1 cellular context compared by ENCODE assay signal in genomic region chr19:43901395-43902390, GRCh38.
TF ChIP-seq lines count a peak whose summit lies in the region.

No MANE protein-coding gene starts in this region.

TF ChIP-seq in HEK293, 187 proteins besides CTCF, POLR2A, EP300 and RAD21 (continued from another document and continues in another):
- TF ChIP-seq ZNF621 (tag by site-specific recombination; IDR thresholded peaks at IDR 0.05) (peak; percentile 67; the same call in 1 of the 2 replicates), ZNF521 (tag by site-specific recombination; IDR thresholded peaks at IDR 0.05) (no peak), ZNF112 (tag by site-specific recombination; IDR thresholded peaks at IDR 0.05) (0 out of 2 replicates have a peak, but pooled peaks have one; percentile 27), ZSCAN30 (tag by site-specific recombination; IDR thresholded peaks at IDR 0.05) (0 out of 2 replicates have a peak, but pooled peaks have one; percentile 12), ZFP3 (tag by site-specific recombination; IDR thresholded peaks at IDR 0.05; ENCODE audit: low read depth) (peak; percentile 71), ZNF555 (tag by site-specific recombination; conservative IDR thresholded peaks at IDR 0.05) (no peak), ZNF394 (tag by site-specific recombination; IDR thresholded peaks at IDR 0.05; ENCODE audit: borderline replicate concordance) (peak; percentile 49; the same call in 1 of the 2 replicates), GLI2 (tag by site-specific recombination; IDR thresholded peaks at IDR 0.05; ENCODE audit: borderline replicate concordance, low read depth) (no peak), ZNF146 (tag by site-specific recombination; IDR thresholded peaks at IDR 0.05) (peak; percentile 18; the same call in 1 of the 2 replicates), ZBTB11 (tag by site-specific recombination; conservative IDR thresholded peaks at IDR 0.05; ENCODE audit: low read depth) (peak; percentile 94), SALL2 (tag by site-specific recombination; IDR thresholded peaks at IDR 0.05; ENCODE audit: borderline replicate concordance) (no peak), ZBTB21 (tag by site-specific recombination; IDR thresholded peaks at IDR 0.05) (peak; percentile 88), ZBTB20 (tag by site-specific recombination; IDR thresholded peaks at IDR 0.05) (peak; percentile 95), ZNF626 (tag by site-specific recombination; IDR thresholded peaks at IDR 0.05) (no peak), ZNF416 (tag by site-specific recombination; IDR thresholded peaks at IDR 0.05) (peak; percentile 86), ZSCAN18 (tag by site-specific recombination; IDR thresholded peaks at IDR 0.05) (peak; percentile 81; the same call in 1 of the 2 replicates), ZNF544 (tag by site-specific recombination; IDR thresholded peaks at IDR 0.05) (no peak), ZNF148 (tag by site-specific recombination; IDR thresholded peaks at IDR 0.05; ENCODE audit: borderline replicate concordance) (peak; percentile 92; the same call in 1 of the 2 replicates), TCF7L2 (IDR thresholded peaks at IDR 0.05; ENCODE audit: borderline replicate concordance, low read depth, low read length) (no peak), ZNF354C (tag by site-specific recombination; IDR thresholded peaks at IDR 0.05; ENCODE audit: borderline replicate concordance, low read depth) (no peak), ZNF514 (tag by site-specific recombination; IDR thresholded peaks at IDR 0.05) (0 out of 2 replicates have a peak, but pooled peaks have one; percentile 22), ZNF660 (tag by site-specific recombination; IDR thresholded peaks at IDR 0.05) (peak; percentile 85), IKZF3 (tag by site-specific recombination; IDR thresholded peaks at IDR 0.05) (no peak), KLF8 (tag by site-specific recombination; IDR thresholded peaks at IDR 0.05) (peak; percentile 94), ZNF707 (tag by site-specific recombination; IDR thresholded peaks at IDR 0.05) (no peak), ZNF221 (tag by site-specific recombination; IDR thresholded peaks at IDR 0.05; ENCODE audit: borderline replicate concordance) (no peak), SP2 (tag by site-specific recombination; IDR thresholded peaks at IDR 0.05) (peak; percentile 54; the same call in 1 of the 2 replicates), ZNF76 (tag by site-specific recombination; IDR thresholded peaks at IDR 0.05; ENCODE audit: borderline replicate concordance, low read depth) (peak; percentile 97), ZNF768 (tag by site-specific recombination; IDR thresholded peaks at IDR 0.05) (no peak; the same call in 1 of the 2 replicates), ZNF488 (tag by site-specific recombination; IDR thresholded peaks at IDR 0.05) (no peak), ZNF747 (tag by site-specific recombination; IDR thresholded peaks at IDR 0.05) (no peak), ZBTB6 (tag by site-specific recombination; IDR thresholded peaks at IDR 0.05) (peak; percentile 90), ZNF704 (tag by site-specific recombination; IDR thresholded peaks at IDR 0.05) (no peak), ZNF585B (tag by site-specific recombination; IDR thresholded peaks at IDR 0.05) (no peak; the same call in 1 of the 2 replicates), ZNF449 (tag by site-specific recombination; IDR thresholded peaks at IDR 0.05) (0 out of 2 replicates have a peak, but pooled peaks have one; percentile 12), ZNF785 (tag by site-specific recombination; IDR thresholded peaks at IDR 0.05) (peak; percentile 76), ZNF266 (tag by site-specific recombination; IDR thresholded peaks at IDR 0.05; ENCODE audit: low read depth) (no peak)
- TF ChIP-seq, protein P1, sequence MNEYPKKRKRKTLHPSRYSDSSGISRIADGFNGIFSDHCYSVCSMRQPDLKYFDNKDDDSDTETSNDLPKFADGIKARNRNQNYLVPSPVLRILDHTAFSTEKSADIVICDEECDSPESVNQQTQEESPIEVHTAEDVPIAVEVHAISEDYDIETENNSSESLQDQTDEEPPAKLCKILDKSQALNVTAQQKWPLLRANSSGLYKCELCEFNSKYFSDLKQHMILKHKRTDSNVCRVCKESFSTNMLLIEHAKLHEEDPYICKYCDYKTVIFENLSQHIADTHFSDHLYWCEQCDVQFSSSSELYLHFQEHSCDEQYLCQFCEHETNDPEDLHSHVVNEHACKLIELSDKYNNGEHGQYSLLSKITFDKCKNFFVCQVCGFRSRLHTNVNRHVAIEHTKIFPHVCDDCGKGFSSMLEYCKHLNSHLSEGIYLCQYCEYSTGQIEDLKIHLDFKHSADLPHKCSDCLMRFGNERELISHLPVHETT (tag by site-specific recombination; IDR thresholded peaks at IDR 0.05) = peak; percentile 72; the same call in 1 of the 2 replicates
- TF ChIP-seq, protein P2, sequence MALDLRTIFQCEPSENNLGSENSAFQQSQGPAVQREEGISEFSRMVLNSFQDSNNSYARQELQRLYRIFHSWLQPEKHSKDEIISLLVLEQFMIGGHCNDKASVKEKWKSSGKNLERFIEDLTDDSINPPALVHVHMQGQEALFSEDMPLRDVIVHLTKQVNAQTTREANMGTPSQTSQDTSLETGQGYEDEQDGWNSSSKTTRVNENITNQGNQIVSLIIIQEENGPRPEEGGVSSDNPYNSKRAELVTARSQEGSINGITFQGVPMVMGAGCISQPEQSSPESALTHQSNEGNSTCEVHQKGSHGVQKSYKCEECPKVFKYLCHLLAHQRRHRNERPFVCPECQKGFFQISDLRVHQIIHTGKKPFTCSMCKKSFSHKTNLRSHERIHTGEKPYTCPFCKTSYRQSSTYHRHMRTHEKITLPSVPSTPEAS (tag by site-specific recombination; IDR thresholded peaks at IDR 0.05) = peak; percentile 99
- TF ChIP-seq, protein P3, sequence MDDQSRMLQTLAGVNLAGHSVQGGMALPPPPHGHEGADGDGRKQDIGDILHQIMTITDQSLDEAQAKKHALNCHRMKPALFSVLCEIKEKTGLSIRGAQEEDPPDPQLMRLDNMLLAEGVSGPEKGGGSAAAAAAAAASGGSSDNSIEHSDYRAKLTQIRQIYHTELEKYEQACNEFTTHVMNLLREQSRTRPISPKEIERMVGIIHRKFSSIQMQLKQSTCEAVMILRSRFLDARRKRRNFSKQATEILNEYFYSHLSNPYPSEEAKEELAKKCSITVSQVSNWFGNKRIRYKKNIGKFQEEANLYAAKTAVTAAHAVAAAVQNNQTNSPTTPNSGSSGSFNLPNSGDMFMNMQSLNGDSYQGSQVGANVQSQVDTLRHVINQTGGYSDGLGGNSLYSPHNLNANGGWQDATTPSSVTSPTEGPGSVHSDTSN (CRISPR knock-in tag; IDR thresholded peaks at IDR 0.05) = no peak
- TF ChIP-seq, protein P4, sequence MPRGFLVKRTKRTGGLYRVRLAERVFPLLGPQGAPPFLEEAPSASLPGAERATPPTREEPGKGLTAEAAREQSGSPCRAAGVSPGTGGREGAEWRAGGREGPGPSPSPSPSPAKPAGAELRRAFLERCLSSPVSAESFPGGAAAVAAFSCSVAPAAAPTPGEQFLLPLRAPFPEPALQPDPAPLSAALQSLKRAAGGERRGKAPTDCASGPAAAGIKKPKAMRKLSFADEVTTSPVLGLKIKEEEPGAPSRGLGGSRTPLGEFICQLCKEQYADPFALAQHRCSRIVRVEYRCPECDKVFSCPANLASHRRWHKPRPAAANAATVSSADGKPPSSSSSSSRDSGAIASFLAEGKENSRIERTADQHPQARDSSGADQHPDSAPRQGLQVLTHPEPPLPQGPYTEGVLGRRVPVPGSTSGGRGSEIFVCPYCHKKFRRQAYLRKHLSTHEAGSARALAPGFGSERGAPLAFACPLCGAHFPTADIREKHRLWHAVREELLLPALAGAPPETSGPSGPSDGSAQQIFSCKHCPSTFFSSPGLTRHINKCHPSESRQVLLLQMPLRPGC (tag by site-specific recombination; IDR thresholded peaks at IDR 0.05) = peak; percentile 51
- TF ChIP-seq, protein P5, sequence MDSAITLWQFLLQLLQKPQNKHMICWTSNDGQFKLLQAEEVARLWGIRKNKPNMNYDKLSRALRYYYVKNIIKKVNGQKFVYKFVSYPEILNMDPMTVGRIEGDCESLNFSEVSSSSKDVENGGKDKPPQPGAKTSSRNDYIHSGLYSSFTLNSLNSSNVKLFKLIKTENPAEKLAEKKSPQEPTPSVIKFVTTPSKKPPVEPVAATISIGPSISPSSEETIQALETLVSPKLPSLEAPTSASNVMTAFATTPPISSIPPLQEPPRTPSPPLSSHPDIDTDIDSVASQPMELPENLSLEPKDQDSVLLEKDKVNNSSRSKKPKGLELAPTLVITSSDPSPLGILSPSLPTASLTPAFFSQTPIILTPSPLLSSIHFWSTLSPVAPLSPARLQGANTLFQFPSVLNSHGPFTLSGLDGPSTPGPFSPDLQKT (IDR thresholded peaks at IDR 0.05; ENCODE audit: borderline replicate concordance, low read depth, low read length) = no peak
